Comparison of ENCODE assay signal across 9 cellular contexts in genomic region chr13:46796129-46796514, GRCh38. TPM values are rescaled to one million over a fixed set of nuclear protein-coding genes. Genes with fewer than 3 reads are reported as not detected.
DNase-seq lines count a peak whose midpoint lies in the region; ATAC-seq, FAIRE-seq and TF ChIP-seq lines count a peak whose summit lies in the region.
"Had no signal": no experiment of that assay in that cellular context is flagged by ENCODE, and none has a peak within 500 bp of the region (broad histone marks: within the 10 kb centered on the region; RNA-seq: fewer than 3 reads in every experiment).

No MANE protein-coding gene starts in this region.

- no peak for FAIRE-seq in kidney (lab: Jason Lieb, UNC)
- no peak for FAIRE-seq in HTR-8/SVneo (lab: Jason Lieb, UNC)
- FAIRE-seq: endometrium had no signal

- H3K9ac ChIP-seq in kidney (ENCODE audit: low read length in 2 of 2) = peak overlapping the region; percentile 92 to 93
- peak overlapping the region; percentile 79 to 97 (median 94) for H3K9ac ChIP-seq in subcutaneous abdominal adipose tissue (ENCODE audit: low read length in 5 of 5)

- no peaks in the 10 kb centered on the region for H3K9me3 Mint-ChIP-seq in T-helper 2 cell treated with Interferon-gamma antibody and Interleukin-4, amounts not matched to agents 5 μg/mL and 100 μg/mL, for 36 hours
- no peaks in the 10 kb centered on the region for H3K9me3 Mint-ChIP-seq in activated naive CD8-positive, alpha-beta T cell treated with anti-CD3 and anti-CD28 coated beads, Interleukin-2, amount 50 U/mL, for 24 hours

- H3K9me3 ChIP-seq in kidney (ENCODE audit: control insufficient read depth in 1 of 2, low read length in 2 of 2) (no peaks in the 10 kb centered on the region), subcutaneous abdominal adipose tissue (ENCODE audit: control insufficient read depth in 5 of 5, low read length in 5 of 5) (no peaks in the 10 kb centered on the region)

- no peaks in the 10 kb centered on the region for H3K27me3 ChIP-seq in subcutaneous abdominal adipose tissue (ENCODE audit: control insufficient read depth in 5 of 5, insufficient read depth in 4 of 5, low read length in 5 of 5)

- H3K36me3 ChIP-seq in kidney (ENCODE audit: control insufficient read depth in 1 of 2, insufficient read depth in 2 of 2, low read length in 2 of 2) = no peaks in the 10 kb centered on the region
- H3K36me3 ChIP-seq in subcutaneous abdominal adipose tissue (ENCODE audit: control insufficient read depth in 5 of 5, insufficient read depth in 5 of 5, low read length in 5 of 5) = peaks cover 0 to 3% (median 1%) of the 10 kb centered on the region in 5 donors

- peaks cover 31% of the 10 kb centered on the region for H3K4me1 Mint-ChIP-seq in T-helper 2 cell treated with Interferon-gamma antibody and Interleukin-4, amounts not matched to agents 5 μg/mL and 100 μg/mL, for 36 hours (ENCODE audit: low read depth)
- peaks cover 41% of the 10 kb centered on the region for H3K4me1 Mint-ChIP-seq in activated naive CD8-positive, alpha-beta T cell treated with anti-CD3 and anti-CD28 coated beads, Interleukin-2, amount 50 U/mL, for 24 hours

- peak overlapping the region; percentile 95 to 97 for H3K27ac ChIP-seq in kidney (ENCODE audit: low read depth in 2 of 2, low read length in 2 of 2)
- peak overlapping the region; percentile 91 for H3K27ac ChIP-seq in subcutaneous abdominal adipose tissue (ENCODE audit: low read depth, low read length)

- intact Hi-C loops in kidney (cut with DNase I) = no loop called here

- H3K27me3 Mint-ChIP-seq in T-helper 2 cell treated with Interferon-gamma antibody and Interleukin-4, amounts not matched to agents 5 μg/mL and 100 μg/mL, for 36 hours (ENCODE audit: low read depth) = peaks cover 2% of the 10 kb centered on the region
- no peaks in the 10 kb centered on the region for H3K27me3 Mint-ChIP-seq in activated naive CD8-positive, alpha-beta T cell treated with anti-CD3 and anti-CD28 coated beads, Interleukin-2, amount 50 U/mL, for 24 hours

- H3K4me3 Mint-ChIP-seq in T-helper 2 cell treated with Interferon-gamma antibody and Interleukin-4, amounts not matched to agents 5 μg/mL and 100 μg/mL, for 36 hours = peak overlapping the region; percentile 100
- H3K4me3 Mint-ChIP-seq in activated naive CD8-positive, alpha-beta T cell treated with anti-CD3 and anti-CD28 coated beads, Interleukin-2, amount 50 U/mL, for 24 hours = peak overlapping the region; percentile 97

- H3K4me1 ChIP-seq in kidney (ENCODE audit: control insufficient read depth in 1 of 2, insufficient read depth in 1 of 2, low read depth in 1 of 2, low read length in 2 of 2) (peaks cover 7 to 14% of the 10 kb centered on the region in 2 donors), subcutaneous abdominal adipose tissue (ENCODE audit: control insufficient read depth in 5 of 5, insufficient read depth in 5 of 5, low read length in 5 of 5) (peaks cover 0 to 31% (median 29%) of the 10 kb centered on the region in 5 donors)

- peaks cover 12% of the 10 kb centered on the region for H3K36me3 Mint-ChIP-seq in T-helper 2 cell treated with Interferon-gamma antibody and Interleukin-4, amounts not matched to agents 5 μg/mL and 100 μg/mL, for 36 hours (ENCODE audit: low read depth)
- H3K36me3 Mint-ChIP-seq in activated naive CD8-positive, alpha-beta T cell treated with anti-CD3 and anti-CD28 coated beads, Interleukin-2, amount 50 U/mL, for 24 hours (ENCODE audit: low read depth) = peaks cover 24% of the 10 kb centered on the region

- H3K27ac Mint-ChIP-seq in T-helper 2 cell treated with Interferon-gamma antibody and Interleukin-4, amounts not matched to agents 5 μg/mL and 100 μg/mL, for 36 hours = peak overlapping the region; percentile 99
- H3K27ac Mint-ChIP-seq in activated naive CD8-positive, alpha-beta T cell treated with anti-CD3 and anti-CD28 coated beads, Interleukin-2, amount 50 U/mL, for 24 hours = peak overlapping the region; percentile 98

- no peak for DNase-seq in T-helper 2 cell treated with Interferon-gamma antibody and Interleukin-4, amounts not matched to agents 5 μg/mL and 100 μg/mL, for 36 hours (ENCODE audit: low spot score)
- DNase-seq in T-helper 2 cell (no peak), kidney (no peak), medulla oblongata (ENCODE audit: extremely low spot score) (no peak), NCI-H226 (no peak), HTR-8/SVneo (ENCODE audit: insufficient read length, low spot score) (no peak)
- no peak for DNase-seq in activated naive CD8-positive, alpha-beta T cell treated with anti-CD3 and anti-CD28 coated beads, Interleukin-2, amount 50 U/mL, for 24 hours

- no peak for TF ChIP-seq CTCF in kidney (IDR thresholded peaks at IDR 0.05; ENCODE audit: borderline replicate concordance, extremely low read depth, insufficient read depth)

- H3K4me3 ChIP-seq in kidney (ENCODE audit: low read length in 2 of 2) (peak overlapping the region; percentile 89 to 90), subcutaneous abdominal adipose tissue (ENCODE audit: low read depth in 1 of 5, low read length in 5 of 5) (peak overlapping the region; percentile 90 to 100 (median 98))

- no peak for ATAC-seq in activated naive CD8-positive, alpha-beta T cell treated with anti-CD3 and anti-CD28 coated beads, Interleukin-2, amount 50 U/mL, for 24 hours

RNA-seq across cellular contexts. Expression of gene ESD, which starts 0.8 kb away (rescaled TPM):
- 98.5 TPM for total RNA-seq in kidney
- polyA plus RNA-seq in kidney (ENCODE audit: insufficient read depth, low read depth, low replicate concordance) = 179 TPM
